In genomic region chr12:10211975-10212622, GRCh38 we compare ENCODE assay signal across 1 cellular context.
TF ChIP-seq lines count a peak whose summit lies in the region.

No MANE protein-coding gene starts in this region.

TF ChIP-seq in SK-N-SH, 30 proteins besides CTCF, POLR2A, EP300 and RAD21 (continued from another document):
- TF ChIP-seq NRF1 (IDR thresholded peaks at IDR 0.05; ENCODE audit: low read depth, low read length) (0 out of 2 replicates have a peak, but pooled peaks have one; percentile 29), RXRA (IDR thresholded peaks at IDR 0.05; ENCODE audit: borderline replicate concordance, low read depth) (peak; percentile 64; the same call in 1 of the 2 replicates), POLR2AphosphoS5 (IDR thresholded peaks at IDR 0.05; ENCODE audit: low read depth, low read length) (no peak), TAF1 (IDR thresholded peaks at IDR 0.05; ENCODE audit: borderline replicate concordance, low read depth, low read length) (no peak), RCOR1 (IDR thresholded peaks at IDR 0.05; ENCODE audit: low read length) (0 out of 2 replicates have a peak, but pooled peaks have one; percentile 25), RFX5 (IDR thresholded peaks at IDR 0.05; ENCODE audit: low read length) (no peak; the same call in 1 of the 2 replicates), MXI1 (IDR thresholded peaks at IDR 0.05; ENCODE audit: low read depth, low read length) (peak; percentile 70)
